Comparison of ENCODE assay signal across 19 cellular contexts in the genomic region with DNA sequence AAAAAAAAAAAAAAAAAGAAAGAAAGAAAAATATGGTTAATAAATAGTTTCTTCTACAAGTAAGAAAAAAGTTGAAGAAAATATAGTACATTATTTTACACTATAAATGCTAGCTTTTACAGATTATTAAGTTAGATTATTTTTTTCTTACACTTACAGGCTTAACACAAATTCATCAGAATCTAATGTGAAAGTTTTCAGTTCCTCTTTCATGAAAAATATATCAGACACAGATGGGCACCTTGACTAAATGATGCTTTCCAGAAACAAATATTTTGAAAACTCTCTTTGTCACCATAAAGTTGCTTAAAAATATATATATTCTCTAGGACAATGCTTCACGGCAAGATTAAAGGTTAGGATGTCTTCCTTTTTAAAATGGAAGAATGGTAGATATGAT.
"Had no signal": no experiment of that assay in that cellular context is flagged by ENCODE, and none has a peak within 500 bp of the region (broad histone marks: within the 10 kb centered on the region; RNA-seq: fewer than 3 reads in every experiment).

No MANE protein-coding gene starts in this region.

- H3K36me3 Mint-ChIP-seq: activated naive CD4-positive, alpha-beta T cell treated with anti-CD3 and anti-CD28 coated beads, Interleukin-2, amount 50 U/mL, for 24 hours; stimulated activated effector memory CD8-positive, alpha-beta T cell treated with anti-CD3 and anti-CD28 coated beads, Interleukin-12 subunit alpha, Interleukin-12 subunit beta, amount 100 ng/mL, for 72 hours had no signal

- H3K36me3 ChIP-seq: ascending aorta, heart left ventricle, left lung, sigmoid colon, thoracic aorta, upper lobe of left lung had no signal

- H3K9me3 Mint-ChIP-seq: activated naive CD4-positive, alpha-beta T cell treated with anti-CD3 and anti-CD28 coated beads, Interleukin-2, amount 50 U/mL, for 24 hours; activated T-cell treated with anti-CD3 and anti-CD28 coated beads, Interleukin-2, amount 50 U/mL, for 72 hours; nephron progenitor cell had no signal

- ATAC-seq: activated T-cell treated with anti-CD3 and anti-CD28 coated beads, Interleukin-2, amount 50 U/mL, for 72 hours; heart left ventricle; left lung; stimulated activated effector memory CD8-positive, alpha-beta T cell treated with anti-CD3 and anti-CD28 coated beads, Interleukin-12 subunit alpha, Interleukin-12 subunit beta, amount 100 ng/mL, for 72 hours had no signal

- H3K27ac Mint-ChIP-seq: activated naive CD4-positive, alpha-beta T cell treated with anti-CD3 and anti-CD28 coated beads, Interleukin-2, amount 50 U/mL, for 24 hours; activated T-cell treated with anti-CD3 and anti-CD28 coated beads, Interleukin-2, amount 50 U/mL, for 72 hours; stimulated activated effector memory CD8-positive, alpha-beta T cell treated with anti-CD3 and anti-CD28 coated beads, Interleukin-12 subunit alpha, Interleukin-12 subunit beta, amount 100 ng/mL, for 72 hours had no signal

- H3K9me3 ChIP-seq: ascending aorta, heart left ventricle, left lung, sigmoid colon, thoracic aorta, upper lobe of left lung had no signal

- H3K4me1 ChIP-seq: ascending aorta, heart left ventricle, left lung, sigmoid colon, upper lobe of left lung had no signal

- H3K27me3 ChIP-seq: ascending aorta, heart left ventricle, left lung, sigmoid colon, upper lobe of left lung had no signal

- H3K4me3 ChIP-seq: ascending aorta, coronary artery, heart left ventricle, left lung, sigmoid colon, thoracic aorta, upper lobe of left lung had no signal

- H3K4me1 Mint-ChIP-seq: activated naive CD4-positive, alpha-beta T cell treated with anti-CD3 and anti-CD28 coated beads, Interleukin-2, amount 50 U/mL, for 24 hours; stimulated activated effector memory CD8-positive, alpha-beta T cell treated with anti-CD3 and anti-CD28 coated beads, Interleukin-12 subunit alpha, Interleukin-12 subunit beta, amount 100 ng/mL, for 72 hours had no signal

- H3K4me3 Mint-ChIP-seq: activated naive CD4-positive, alpha-beta T cell treated with anti-CD3 and anti-CD28 coated beads, Interleukin-2, amount 50 U/mL, for 24 hours; activated T-cell treated with anti-CD3 and anti-CD28 coated beads, Interleukin-2, amount 50 U/mL, for 72 hours; nephron progenitor cell; stimulated activated effector memory CD8-positive, alpha-beta T cell treated with anti-CD3 and anti-CD28 coated beads, Interleukin-12 subunit alpha, Interleukin-12 subunit beta, amount 100 ng/mL, for 72 hours had no signal

- DNase-seq: activated CD4-positive, CD25-positive, alpha-beta regulatory T cell treated with anti-CD3 and anti-CD28 coated beads, Interleukin-2, amount 50 U/mL, for 72 hours; activated CD8-positive, alpha-beta memory T cell treated with anti-CD3 and anti-CD28 coated beads for 24 hours; activated effector memory CD4-positive, alpha-beta T cell treated with anti-CD3 and anti-CD28 coated beads, Interleukin-2, amount 50 U/mL, for 16 hours; activated T-cell treated with anti-CD3 and anti-CD28 coated beads, Interleukin-2, amount 50 U/mL, for 72 hours; erythroblast; heart left ventricle; left lung; nephron progenitor cell; nucleus accumbens; posterior cingulate gyrus; sigmoid colon; stimulated activated CD4-positive, alpha-beta T cell treated with anti-CD3 and anti-CD28 coated beads, Interleukin-4, amount 100 ng/mL, for 24 hours; upper lobe of left lung had no signal

- H3K27ac ChIP-seq: ascending aorta, coronary artery, heart left ventricle, left lung, sigmoid colon, thoracic aorta, upper lobe of left lung, VCaP had no signal
